8 cellular contexts compared by ENCODE assay signal in the genomic region with DNA sequence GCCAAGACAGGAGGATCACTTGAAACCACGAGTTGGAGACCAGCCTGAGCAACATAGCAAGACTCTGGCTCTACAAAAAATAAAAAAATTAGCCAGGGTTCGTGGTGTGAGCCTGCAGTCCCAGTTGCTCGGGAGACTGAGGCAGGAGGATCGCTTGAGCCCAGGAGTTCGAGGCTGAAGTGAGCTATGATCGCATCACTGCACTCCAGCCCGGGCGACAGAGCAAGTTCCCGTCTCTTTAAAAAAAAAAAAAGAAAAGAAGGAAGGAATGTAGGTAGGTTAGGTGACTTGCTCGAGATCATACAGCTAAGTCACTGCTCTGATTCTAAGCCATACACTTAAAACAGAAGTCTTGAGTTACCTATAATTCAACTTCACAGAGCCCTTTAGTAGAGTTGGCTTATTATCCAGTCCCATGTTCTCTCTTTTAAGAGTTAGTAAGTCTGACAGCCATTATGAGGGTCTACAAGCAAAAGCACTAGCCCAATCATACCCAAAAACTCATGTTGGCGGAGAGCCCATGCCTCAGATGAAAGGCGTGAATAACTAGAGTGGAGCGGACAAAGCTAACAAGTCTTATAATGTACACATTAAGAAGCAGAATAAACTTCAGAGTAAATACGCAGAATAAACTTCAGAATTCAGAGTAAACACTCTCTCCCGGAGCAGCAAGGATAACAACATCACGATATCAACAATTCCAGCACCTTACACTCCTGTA. TPM values are rescaled to one million over a fixed set of nuclear protein-coding genes. Genes with fewer than 3 reads are reported as not detected.
A peak's percentile ranks its signal among the peaks of the same experiment; 100 is the strongest.
DNase-seq lines count a peak whose midpoint lies in the region; ATAC-seq and TF ChIP-seq lines count a peak whose summit lies in the region.

No MANE protein-coding gene starts in this region.

- H3K4me1 ChIP-seq in MM.1S (ENCODE audit: low read length): 0 out of 2 replicates have a peak, but pooled peaks cover 4% of the 10 kb centered on the region
- H3K4me1 ChIP-seq in mesenchymal stem cell (ENCODE audit: control insufficient read depth, insufficient read depth, low read depth, low read length): peaks cover 7% of the 10 kb centered on the region
- H3K4me1 ChIP-seq in aorta (ENCODE audit: control insufficient read depth in 1 of 2, insufficient read depth in 2 of 2, low read length in 2 of 2): no peaks in the 10 kb centered on the region

- peaks cover 23% of the 10 kb centered on the region for H3F3A ChIP-seq in MM.1S (ENCODE audit: insufficient read depth, low read length)

- peaks cover 56% of the 10 kb centered on the region for H3K79me2 ChIP-seq in MM.1S (ENCODE audit: low read length)

- no peaks in the 10 kb centered on the region for H4K20me1 ChIP-seq in MM.1S (ENCODE audit: insufficient read depth, low read length)

- in situ Hi-C loops in brain microvascular endothelial cell (cut with HindIII; ENCODE audit: low pct_ligation_motif_present, low sequenced_read_pairs): no loop called here

- peak overlapping the region; percentile 34 for H2AFZ ChIP-seq in MM.1S (ENCODE audit: low read length)
- H2AFZ ChIP-seq in mesenchymal stem cell (ENCODE audit: low read depth, low read length): peak overlapping the region; percentile 83

- peak overlapping the region; percentile 76 for H3K9ac ChIP-seq in MM.1S (ENCODE audit: low read length)
- H3K9ac ChIP-seq in mesenchymal stem cell (ENCODE audit: low read length): peak overlapping the region; percentile 100

- H4K91ac ChIP-seq in mesenchymal stem cell (ENCODE audit: low read length): no peak overlapping the region

- no peak overlapping the region for H2BK5ac ChIP-seq in mesenchymal stem cell (ENCODE audit: low read depth, low read length, poor library complexity, severe bottlenecking)

- H3K27me3 ChIP-seq in MM.1S (replicated peaks; ENCODE audit: insufficient read depth, low read length): no peaks in the 10 kb centered on the region
- no peaks in the 10 kb centered on the region for H3K27me3 ChIP-seq in brain microvascular endothelial cell (replicated peaks)
- H3K27me3 ChIP-seq in mesenchymal stem cell (ENCODE audit: control insufficient read depth in 1 of 2, insufficient read depth in 1 of 2, low read length in 2 of 2): no peaks in the 10 kb centered on the region
- no peaks in the 10 kb centered on the region for H3K27me3 ChIP-seq in aorta (ENCODE audit: control insufficient read depth in 1 of 2, insufficient read depth in 2 of 2, low read length in 1 of 2)

- H4K8ac ChIP-seq in mesenchymal stem cell (ENCODE audit: low read length): peak overlapping the region; percentile 7

- DNase-seq in EL (peak; percentile 40), MM.1S (no peak), brain microvascular endothelial cell (no peak), mesenchymal stem cell (peak; percentile 42), aorta (no peak), HPDE6-E6E7 (ENCODE audit: extremely low spot score) (no peak), NCI-H82 (lab: John Stamatoyannopoulos, UW) (no peak)

- no peak overlapping the region for H3K23ac ChIP-seq in mesenchymal stem cell (ENCODE audit: low read length in 2 of 2)

- peak overlapping the region; percentile 81 for H3K4me3 ChIP-seq in MM.1S (ENCODE audit: low read length)
- H3K4me3 ChIP-seq in brain microvascular endothelial cell (ENCODE audit: low read depth, low read length): peak overlapping the region; percentile 94
- peak overlapping the region; percentile 78 to 98 for H3K4me3 ChIP-seq in mesenchymal stem cell (ENCODE audit: insufficient read depth in 1 of 2, low read depth in 1 of 2, low read length in 2 of 2)
- peak overlapping the region; percentile 74 to 95 for H3K4me3 ChIP-seq in aorta (ENCODE audit: low read length in 2 of 2)

- intact Hi-C loops in aorta (cut with DNase I): loop anchor here (5.0 to 10.0 kb wide), 4 partner anchors 66 to 306 kb away; a partner anchor contains a TSS

- H3K18ac ChIP-seq in mesenchymal stem cell (ENCODE audit: low read depth in 1 of 2, low read length in 2 of 2): peak overlapping the region in 1 of 2 experiments; percentile 77

- peaks cover 8% of the 10 kb centered on the region for H3K79me1 ChIP-seq in mesenchymal stem cell (replicated peaks; ENCODE audit: low read length, poor library complexity, severe bottlenecking)

- TF ChIP-seq CTCF in MM.1S (IDR thresholded peaks at IDR 0.05; ENCODE audit: low read length) (no peak), brain microvascular endothelial cell (IDR thresholded peaks at IDR 0.05; ENCODE audit: low read depth, low read length, missing control alignments) (no peak)

- no peaks in the 10 kb centered on the region for H3K9me2 ChIP-seq in MM.1S (replicated peaks; ENCODE audit: insufficient read depth, low read length)

- no peak overlapping the region for H2BK15ac ChIP-seq in mesenchymal stem cell (ENCODE audit: low read depth, poor library complexity, severe bottlenecking)

- H3K27ac ChIP-seq in MM.1S (ENCODE audit: low read length) (peak overlapping the region; percentile 72), brain microvascular endothelial cell (peak overlapping the region; percentile 90), mesenchymal stem cell (ENCODE audit: low read length, poor library complexity, severe bottlenecking) (peak overlapping the region; percentile 77), aorta (ENCODE audit: low read depth in 1 of 2, low read length in 2 of 2) (peak overlapping the region in 1 of 2 donors; percentile 90)

- no peak overlapping the region for H2BK12ac ChIP-seq in mesenchymal stem cell (ENCODE audit: low read length in 2 of 2)

- H2AK5ac ChIP-seq in mesenchymal stem cell (ENCODE audit: low read length, severe bottlenecking): no peak overlapping the region

- H3K9me3 ChIP-seq in MM.1S (replicated peaks; ENCODE audit: insufficient read depth, low read length) (no peaks in the 10 kb centered on the region), mesenchymal stem cell (ENCODE audit: control insufficient read depth, low read length) (no peaks in the 10 kb centered on the region), aorta (ENCODE audit: control insufficient read depth, low read length) (no peaks in the 10 kb centered on the region)

- H3K14ac ChIP-seq in mesenchymal stem cell (ENCODE audit: low read length in 2 of 2): no peak overlapping the region

- ATAC-seq in aorta (ENCODE audit: low FRiP score) (no peak), GM19328 (IDR thresholded peaks at IDR 0.05; ENCODE audit: unreplicated experiment) (no peak)

- H3K4ac ChIP-seq in mesenchymal stem cell (ENCODE audit: low read depth in 1 of 2, low read length in 2 of 2): no peak overlapping the region

- peak overlapping the region; percentile 81 for H3K4me2 ChIP-seq in MM.1S (ENCODE audit: low read depth, low read length)
- H3K4me2 ChIP-seq in mesenchymal stem cell (ENCODE audit: low read length, poor library complexity, severe bottlenecking): peak overlapping the region; percentile 79

- H3K36me3 ChIP-seq in MM.1S (replicated peaks; ENCODE audit: insufficient read depth, low read length): no peaks in the 10 kb centered on the region
- H3K36me3 ChIP-seq in brain microvascular endothelial cell (replicated peaks): no peaks in the 10 kb centered on the region
- H3K36me3 ChIP-seq in mesenchymal stem cell (ENCODE audit: control insufficient read depth in 1 of 2, insufficient read depth in 2 of 2, low read depth in 1 of 2, low read length in 2 of 2): no peaks in the 10 kb centered on the region
- H3K36me3 ChIP-seq in aorta (ENCODE audit: control insufficient read depth in 1 of 2, insufficient read depth in 2 of 2, low read length in 1 of 2): no peaks in the 10 kb centered on the region

- H2BK120ac ChIP-seq in mesenchymal stem cell (ENCODE audit: low read depth, low read length): no peak overlapping the region

- 41% methylated on average over 12 of the region's 16 CpGs for WGBS in mesenchymal stem cell
- 34 to 38% methylated on average over 16 of the region's 16 CpGs for WGBS in aorta, 2 donors

RNA-seq across cellular contexts. Expression of a gene that starts 0.8 kb away (rescaled TPM):
- polyA plus RNA-seq in mesenchymal stem cell (2013, experiment 1 of 2): 24.1 TPM
- 25.7 TPM for polyA plus RNA-seq in mesenchymal stem cell (2013, experiment 2 of 2)
- total RNA-seq in aorta: 10 to 100 TPM; 24.3 to 24.5 TPM
- polyA plus RNA-seq in aorta: 10 to 100 TPM; 16.4 to 18.2 TPM

RNA-seq across cellular contexts. Expression of a gene that starts 0.9 kb away (rescaled TPM):
- 0.76 TPM for polyA plus RNA-seq in mesenchymal stem cell (2013, experiment 1 of 2)
- 0.84 TPM for polyA plus RNA-seq in mesenchymal stem cell (2013, experiment 2 of 2)
- total RNA-seq in aorta: 1 to 10 TPM; 2.0 to 3.4 TPM
- 1 to 10 TPM in 1 of 2 donors, not detected in 1; 1.2 TPM for polyA plus RNA-seq in aorta

Comparison
In these comparisons a context has a peak if more than half of its experiments do, and no peak if none do; other contexts are left out.
1. DNase-seq: peak in EL (single experiment) and mesenchymal stem cell (single experiment); none in MM.1S (single experiment), brain microvascular endothelial cell (single experiment), aorta (0 of 2), HPDE6-E6E7 (single experiment) and NCI-H82 (single experiment).
2. Peak in every context shown above with its lines, with median percentiles within 50 percentile points of each other: H3K4me3 ChIP-seq.